1 cellular context compared by ENCODE assay signal in genomic region chr6:45505470-45505869, GRCh38.
TF ChIP-seq lines count a peak whose summit lies in the region.

No MANE protein-coding gene starts in this region.

TF ChIP-seq in H1, 55 proteins besides CTCF, POLR2A, EP300 and RAD21:
- TF ChIP-seq SIN3A (conservative IDR thresholded peaks at IDR 0.05 in 1 of 2, IDR thresholded peaks at IDR 0.05 in 1 of 2; ENCODE audit: low read depth in 1 of 2, low read length in 2 of 2) (no peak), CHD7 (IDR thresholded peaks at IDR 0.05; ENCODE audit: insufficient replicate concordance, low read length) (no peak), CBX8 (IDR thresholded peaks at IDR 0.05; ENCODE audit: borderline replicate concordance, low read depth, low read length) (no peak), EGR1 (IDR thresholded peaks at IDR 0.05; ENCODE audit: borderline replicate concordance, low read depth, low read length) (no peak), GABPA (IDR thresholded peaks at IDR 0.05; ENCODE audit: borderline replicate concordance, insufficient read depth, low read length) (no peak), KDM5A (IDR thresholded peaks at IDR 0.05; ENCODE audit: low read length) (no peak)
